ENCODE assay signal across 16 cellular contexts in the genomic region with DNA sequence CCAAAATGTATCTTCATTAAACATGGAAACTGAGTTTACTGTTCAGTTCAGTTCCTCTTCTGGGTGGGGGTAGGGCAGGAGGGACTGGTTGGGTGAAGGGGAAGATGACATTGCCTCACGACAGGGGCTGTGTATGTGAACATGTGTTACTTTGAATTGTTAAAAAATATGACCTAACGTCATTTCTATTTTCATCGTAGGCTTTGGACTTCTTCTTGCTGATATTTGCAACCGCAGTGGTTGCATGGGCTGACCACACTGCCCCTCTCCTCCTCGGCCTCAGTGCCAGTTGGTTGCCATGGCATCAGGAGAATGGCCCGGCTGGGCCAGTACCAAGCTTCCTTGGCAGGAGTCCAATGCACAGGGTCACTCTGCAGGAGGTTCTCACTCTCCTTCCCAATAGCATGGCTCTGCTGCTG. TPM values are rescaled to one million over a fixed set of nuclear protein-coding genes. Genes with fewer than 3 reads are reported as not detected.
DNase-seq lines count a peak whose midpoint lies in the region; ATAC-seq and TF ChIP-seq lines count a peak whose summit lies in the region.
"Had no signal": no experiment of that assay in that cellular context is flagged by ENCODE, and none has a peak within 500 bp of the region (broad histone marks: within the 10 kb centered on the region; RNA-seq: fewer than 3 reads in every experiment).

No MANE protein-coding gene starts in this region.

- H3K27me3 Mint-ChIP-seq in brain: no peaks in the 10 kb centered on the region
- H3K27me3 Mint-ChIP-seq: progenitor cell of endocrine pancreas had no signal

- H3K27ac Mint-ChIP-seq in brain: peak overlapping the region in 4 of 5 experiments; percentile 68 to 86 (median 76)
- H3K27ac Mint-ChIP-seq: progenitor cell of endocrine pancreas had no signal

- 62 to 76% methylated on average over 6 of the region's 6 CpGs for WGBS in upper lobe of left lung, 2 donors

- peaks cover 65% of the 10 kb centered on the region for H3K36me3 Mint-ChIP-seq in brain

- H3K4me1 ChIP-seq in upper lobe of left lung: peaks cover 6 to 22% (median 10%) of the 10 kb centered on the region in 4 donors

- H3K27ac ChIP-seq in upper lobe of left lung: peak overlapping the region; percentile 4 to 65 (median 60)

- H3K4me3 Mint-ChIP-seq in brain: no peak overlapping the region

- TF ChIP-seq POLR2A in upper lobe of left lung (IDR thresholded peaks at IDR 0.05): no peak

- TF ChIP-seq CTCF in brain (conservative IDR thresholded peaks at IDR 0.05) (no peak), upper lobe of left lung (IDR thresholded peaks at IDR 0.05) (no peak)

- peak in 1 of 4 donors; percentile 16 for TF ChIP-seq EP300 in upper lobe of left lung (IDR thresholded peaks at IDR 0.05)

- peaks cover 32% of the 10 kb centered on the region for H3K4me1 Mint-ChIP-seq in brain

- peaks cover 0 to 14% (median 0%) of the 10 kb centered on the region in 4 donors for H3K36me3 ChIP-seq in upper lobe of left lung

- no peaks in the 10 kb centered on the region for H3K27me3 ChIP-seq in upper lobe of left lung

- no peaks in the 10 kb centered on the region for H3K9me3 Mint-ChIP-seq in brain

- no peaks in the 10 kb centered on the region for H3K9me3 ChIP-seq in upper lobe of left lung
- H3K9me3 ChIP-seq: SK-N-SH had no signal

- no peak overlapping the region for H3K4me3 ChIP-seq in upper lobe of left lung

- ATAC-seq in upper lobe of left lung (ENCODE audit: low FRiP score in 2 of 2) (peak; percentile 81 to 86), HG02759 (IDR thresholded peaks at IDR 0.05; ENCODE audit: unreplicated experiment) (no peak), HG03196 (IDR thresholded peaks at IDR 0.05; ENCODE audit: unreplicated experiment) (no peak), HG03097 (IDR thresholded peaks at IDR 0.05; ENCODE audit: low FRiP score, unreplicated experiment) (no peak)
- ATAC-seq: HCT116 had no signal

- DNase-seq in NCI-H2227 (lab: John Stamatoyannopoulos, UW; ENCODE audit: unreplicated experiment) (peak; percentile 32), NCI-H2227 treated with DMSO at 0.1 percent for 48 hours (lab: John Stamatoyannopoulos, UW) (no peak), medulla oblongata (ENCODE audit: extremely low spot score) (peak; percentile 87), upper lobe of left lung (peak in 1 of 2 donors; percentile 69)
- DNase-seq: activated CD4-positive, alpha-beta T cell treated with anti-CD3 and anti-CD28 coated beads for 48 hours; activated effector memory CD4-positive, alpha-beta T cell treated with Interleukin-2 at 50 U/mL for 16 hours; Karpas-422; NCI-H446 treated with DMSO at 0.1 percent for 48 hours; SK-N-SH had no signal

RNA-seq across cellular contexts. Expression of a gene that starts 41.5 kb away (rescaled TPM):
- polyA plus RNA-seq in brain (ENCODE audit: insufficient read depth, low read depth, low replicate concordance): 0.34 TPM
- total RNA-seq in upper lobe of left lung: 10 to 100 TPM in 2 of 6 donors, 1 to 10 TPM in 4; 2.7 to 17.7 (median 7.3) TPM
- total RNA-seq: A172 had no signal

Comparison
In these comparisons a context has a peak if more than half of its experiments do, and no peak if none do; other contexts are left out.
1. ATAC-seq: peak in upper lobe of left lung (2 of 2); none in HG02759 (single experiment), HG03196 (single experiment) and HG03097 (single experiment).